19 cellular contexts compared by ENCODE assay signal in genomic region chr16:2165861-2166260, GRCh38. TPM values are rescaled to one million over a fixed set of nuclear protein-coding genes. Genes with fewer than 3 reads are reported as not detected.
DNase-seq lines count a peak whose midpoint lies in the region; ATAC-seq and TF ChIP-seq lines count a peak whose summit lies in the region.
"Had no signal": no experiment of that assay in that cellular context is flagged by ENCODE, and none has a peak within 500 bp of the region (broad histone marks: within the 10 kb centered on the region; RNA-seq: fewer than 3 reads in every experiment).

No MANE protein-coding gene starts in this region.

- no peak for ATAC-seq in stimulated activated memory B cell treated with anti-CD40 and anti-IgM and Interleukin-4, amounts not matched to agents 10 μg/mL and 1 μg/mL and 100 μg/mL, for 72 hours
- ATAC-seq: A549 had no signal

- DNase-seq in activated naive CD4-positive, alpha-beta T cell treated with anti-CD3 and anti-CD28 coated beads, Interleukin-2, amount 10 ng/mL, durations not matched to agents 7 days and 5 days = no peak
- DNase-seq in activated naive CD4-positive, alpha-beta T cell treated with Interleukin-2 at 50 U/mL for 16 hours = no peak
- DNase-seq in endothelial cell (ENCODE audit: low spot score) (no peak), erythroblast (lab: John Stamatoyannopoulos, UW) (no peak), transverse colon (no peak)
- DNase-seq: CD8-positive, alpha-beta memory T cell; DMS53; MV-4-11; NCI-H1694 treated with DMSO at 0.1 percent for 48 hours; NCI-H2107; NCI-H2227 treated with DMSO at 0.1 percent for 48 hours; NCI-H510A treated with DMSO at 0.1 percent for 48 hours; NCI-H774; SHP77 had no signal

- H3K27me3 Mint-ChIP-seq in activated naive CD4-positive, alpha-beta T cell treated with anti-CD3 and anti-CD28 coated beads, Interleukin-2, amount 10 ng/mL, durations not matched to agents 7 days and 5 days = no peaks in the 10 kb centered on the region
- H3K27me3 Mint-ChIP-seq in endothelial cell (ENCODE audit: unreplicated experiment) = no peaks in the 10 kb centered on the region
- no peaks in the 10 kb centered on the region for H3K27me3 Mint-ChIP-seq in stimulated activated memory B cell treated with anti-CD40 and anti-IgM and Interleukin-4, amounts not matched to agents 10 μg/mL and 1 μg/mL and 100 μg/mL, for 72 hours
- H3K27me3 Mint-ChIP-seq: CD8-positive, alpha-beta memory T cell had no signal

- intact Hi-C loops in transverse colon (cut with DNase I; ENCODE audit: low total_unique reads) = no loop called here

- peaks cover 10% of the 10 kb centered on the region for H3K9me3 Mint-ChIP-seq in activated naive CD4-positive, alpha-beta T cell treated with anti-CD3 and anti-CD28 coated beads, Interleukin-2, amount 10 ng/mL, durations not matched to agents 7 days and 5 days
- H3K9me3 Mint-ChIP-seq in endothelial cell (ENCODE audit: unreplicated experiment) = no peaks in the 10 kb centered on the region
- H3K9me3 Mint-ChIP-seq in stimulated activated memory B cell treated with anti-CD40 and anti-IgM and Interleukin-4, amounts not matched to agents 10 μg/mL and 1 μg/mL and 100 μg/mL, for 72 hours = no peaks in the 10 kb centered on the region
- H3K9me3 Mint-ChIP-seq: CD8-positive, alpha-beta memory T cell had no signal

- CTCF ChIA-PET in activated naive CD4-positive, alpha-beta T cell treated with anti-CD3 and anti-CD28 coated beads, Interleukin-2, amount 10 ng/mL, durations not matched to agents 7 days and 5 days (lab: Charles Lee) = no interaction called here

- peaks cover 21% of the 10 kb centered on the region for H3K36me3 Mint-ChIP-seq in activated naive CD4-positive, alpha-beta T cell treated with anti-CD3 and anti-CD28 coated beads, Interleukin-2, amount 10 ng/mL, durations not matched to agents 7 days and 5 days
- peaks cover 7% of the 10 kb centered on the region for H3K36me3 Mint-ChIP-seq in endothelial cell (ENCODE audit: low read depth, unreplicated experiment)
- H3K36me3 Mint-ChIP-seq in stimulated activated memory B cell treated with anti-CD40 and anti-IgM and Interleukin-4, amounts not matched to agents 10 μg/mL and 1 μg/mL and 100 μg/mL, for 72 hours = peaks cover 14% of the 10 kb centered on the region

- H3K4me3 Mint-ChIP-seq in activated naive CD4-positive, alpha-beta T cell treated with anti-CD3 and anti-CD28 coated beads, Interleukin-2, amount 10 ng/mL, durations not matched to agents 7 days and 5 days = no peak overlapping the region
- peak overlapping the region; percentile 65 for H3K4me3 Mint-ChIP-seq in endothelial cell (ENCODE audit: unreplicated experiment)
- no peak overlapping the region for H3K4me3 Mint-ChIP-seq in stimulated activated memory B cell treated with anti-CD40 and anti-IgM and Interleukin-4, amounts not matched to agents 10 μg/mL and 1 μg/mL and 100 μg/mL, for 72 hours
- H3K4me3 Mint-ChIP-seq: CD8-positive, alpha-beta memory T cell had no signal

- TF ChIP-seq POLR2A in erythroblast (IDR thresholded peaks at IDR 0.05; ENCODE audit: low read length) = no peak
- no peak for TF ChIP-seq POLR2A in transverse colon (IDR thresholded peaks at IDR 0.05)

- H3K27ac Mint-ChIP-seq in activated naive CD4-positive, alpha-beta T cell treated with anti-CD3 and anti-CD28 coated beads, Interleukin-2, amount 10 ng/mL, durations not matched to agents 7 days and 5 days = peak overlapping the region; percentile 77
- H3K27ac Mint-ChIP-seq in endothelial cell (ENCODE audit: unreplicated experiment) = peak overlapping the region; percentile 67
- H3K27ac Mint-ChIP-seq in stimulated activated memory B cell treated with anti-CD40 and anti-IgM and Interleukin-4, amounts not matched to agents 10 μg/mL and 1 μg/mL and 100 μg/mL, for 72 hours = peak overlapping the region; percentile 73

- no peaks in the 10 kb centered on the region for H3K9me3 ChIP-seq in transverse colon
- H3K9me3 ChIP-seq: A549 had no signal

- peaks cover 4 to 31% (median 27%) of the 10 kb centered on the region in 4 donors for H3K4me1 ChIP-seq in transverse colon

- TF ChIP-seq CTCF in endothelial cell (IDR thresholded peaks at IDR 0.05; ENCODE audit: unreplicated experiment) (no peak), transverse colon (IDR thresholded peaks at IDR 0.05) (no peak)

- 91% methylated on average over 12 of the region's 12 CpGs; no CpG with 5 or more reads in 1 of the 2 donors for WGBS in transverse colon (ENCODE audit: low coverage in 1 of 2), 2 donors

- no peaks in the 10 kb centered on the region for H3K4me1 Mint-ChIP-seq in activated naive CD4-positive, alpha-beta T cell treated with anti-CD3 and anti-CD28 coated beads, Interleukin-2, amount 10 ng/mL, durations not matched to agents 7 days and 5 days
- H3K4me1 Mint-ChIP-seq in endothelial cell (ENCODE audit: unreplicated experiment) = peaks cover 13% of the 10 kb centered on the region
- peaks cover 15% of the 10 kb centered on the region for H3K4me1 Mint-ChIP-seq in stimulated activated memory B cell treated with anti-CD40 and anti-IgM and Interleukin-4, amounts not matched to agents 10 μg/mL and 1 μg/mL and 100 μg/mL, for 72 hours

- no peak for TF ChIP-seq EP300 in transverse colon (IDR thresholded peaks at IDR 0.05; ENCODE audit: low read depth)

- no peaks in the 10 kb centered on the region for H3K27me3 ChIP-seq in transverse colon
- H3K27me3 ChIP-seq: BLaER1 had no signal

- H3K27ac ChIP-seq in transverse colon = no peak overlapping the region
- H3K27ac ChIP-seq: A549, BLaER1, KMS-11, SK-N-MC had no signal

- H3K4me3 ChIP-seq in transverse colon = no peak overlapping the region
- H3K4me3 ChIP-seq: A549, BLaER1, SK-N-MC had no signal

- in situ Hi-C loops in transverse colon (cut with MboI; ENCODE audit: low pct_ligation_motif_present in 1 of 4, low pct_unique_long_range_greater_than_20kb in 1 of 4, low sequenced_read_pairs in 3 of 4) = loop anchor here in 1 of 4 donors (25.0 kb wide), 1 partner anchor 321 kb away; the partner anchor contains the start of gene TBC1D24

- H3K36me3 ChIP-seq in transverse colon = no peaks in the 10 kb centered on the region

RNA-seq across cellular contexts. Expression of gene TRAF7, which starts 10.3 kb away (rescaled TPM):
- 190 TPM for total RNA-seq in endothelial cell (ENCODE audit: unreplicated experiment)
- total RNA-seq in transverse colon = 10 to 100 TPM; 43.4 to 80.4 (median 63.0) TPM

RNA-seq across cellular contexts. Expression of gene RAB26, which starts 17.4 kb away (rescaled TPM):
- total RNA-seq in endothelial cell (ENCODE audit: unreplicated experiment) = 1.9 TPM
- total RNA-seq in transverse colon = 10 to 100 TPM in 3 of 4 donors, 1 to 10 TPM in 1; 8.3 to 28.4 (median 14.2) TPM

RNA-seq across cellular contexts. Expression of gene PKD1, which starts 30.2 kb away (rescaled TPM):
- 70.0 TPM for total RNA-seq in endothelial cell (ENCODE audit: unreplicated experiment)
- 1,000 to 10,000 TPM in 1 of 4 donors, 100 to 1,000 TPM in 3; 131 to 1,015 (median 289) TPM for total RNA-seq in transverse colon

RNA-seq across cellular contexts. Expression of gene CASKIN1, which starts 30.5 kb away (rescaled TPM):
- total RNA-seq in endothelial cell (ENCODE audit: unreplicated experiment) (2.4 TPM), transverse colon (under 1 TPM in 2 of 4 donors, not detected in 2; under 0.01 to 0.14 TPM)

RNA-seq across cellular contexts. Expression of gene MLST8, which starts 39.4 kb away (rescaled TPM):
- total RNA-seq in endothelial cell (ENCODE audit: unreplicated experiment) (35.4 TPM), transverse colon (10 to 100 TPM; 50.8 to 81.8 (median 73.1) TPM)
